ENCODE assay signal across 21 cellular contexts in genomic region chrX:121558886-121559285, GRCh38.
"Had no signal": no experiment of that assay in that cellular context is flagged by ENCODE, and none has a peak within 500 bp of the region (broad histone marks: within the 10 kb centered on the region; RNA-seq: fewer than 3 reads in every experiment).

No MANE protein-coding gene starts in this region.

- H3K9me3 ChIP-seq: left ventricle myocardium inferior, sigmoid colon, testis, tibial nerve, upper lobe of right lung, vagina had no signal

- FAIRE-seq: endothelial cell of umbilical vein, kidney had no signal

- DNase-seq: dermis blood vessel endothelial cell; erythroblast; foreskin keratinocyte; kidney; left cardiac atrium; left ventricle myocardium inferior; mesendoderm; naive B cell; posterior cingulate gyrus; sigmoid colon; stimulated activated CD4-positive, alpha-beta T cell treated with anti-CD3 and anti-CD28 coated beads, Interleukin-2, amount 100 ng/mL, for 24 hours; stimulated activated CD4-positive, alpha-beta T cell treated with anti-CD3 and anti-CD28 coated beads, Interleukin-4, amount 100 ng/mL, for 4 hours; stimulated activated naive B cell treated with anti-CD40 and anti-IgM and Interleukin-4, amounts not matched to agents 10 μg/mL and 1 μg/mL and 100 μg/mL, for 72 hours; stimulated activated naive CD8-positive, alpha-beta T cell treated with anti-CD3 and anti-CD28 coated beads, Interleukin-15, amount 100 ng/mL, for 72 hours; testis; upper lobe of right lung had no signal

- H3K4me3 ChIP-seq: left ventricle myocardium inferior, lung, sigmoid colon, skin epidermis, testis, tibial nerve, upper lobe of right lung, vagina had no signal

- H3K4me1 ChIP-seq: foreskin keratinocyte, left ventricle myocardium inferior, sigmoid colon, testis, tibial nerve, upper lobe of right lung, vagina had no signal

- ATAC-seq: foreskin keratinocyte; left cardiac atrium; stimulated activated naive B cell treated with anti-CD40 and anti-IgM and Interleukin-4, amounts not matched to agents 10 μg/mL and 1 μg/mL and 100 μg/mL, for 72 hours; stimulated activated naive CD8-positive, alpha-beta T cell treated with anti-CD3 and anti-CD28 coated beads, Interleukin-15, amount 100 ng/mL, for 72 hours; upper lobe of right lung had no signal

- H3K27ac ChIP-seq: foreskin keratinocyte, left ventricle myocardium inferior, sigmoid colon, skin epidermis, testis, tibial nerve, upper lobe of right lung, vagina had no signal

- H3K27me3 ChIP-seq: foreskin keratinocyte, sigmoid colon, testis, tibial nerve, upper lobe of right lung, vagina had no signal

- H3K36me3 ChIP-seq: left ventricle myocardium inferior, sigmoid colon, tibial nerve, upper lobe of right lung, vagina had no signal
